In genomic region chr9:96619109-96619435, GRCh38 we compare ENCODE assay signal across 8 cellular contexts. TPM values are rescaled to one million over a fixed set of nuclear protein-coding genes. Genes with fewer than 3 reads are reported as not detected.
DNase-seq lines count a peak whose midpoint lies in the region; ATAC-seq and TF ChIP-seq lines count a peak whose summit lies in the region.

No MANE protein-coding gene starts in this region.

- no peak overlapping the region for H3K4me3 Mint-ChIP-seq in activated T-cell treated with anti-CD3 and anti-CD28 coated beads, Interleukin-2, amount 50 U/mL, for 24 hours
- H3K4me3 Mint-ChIP-seq in HFFc6, result no peak overlapping the region; the same call in 1 of the 2 replicates

- H3K27me3 ChIP-seq in lung (ENCODE audit: control insufficient read depth, insufficient read depth) (no peaks in the 10 kb centered on the region), upper lobe of right lung (no peaks in the 10 kb centered on the region)

- H3K36me3 Mint-ChIP-seq in activated T-cell treated with anti-CD3 and anti-CD28 coated beads, Interleukin-2, amount 50 U/mL, for 24 hours (ENCODE audit: low read depth), result no peaks in the 10 kb centered on the region
- no peaks in the 10 kb centered on the region for H3K36me3 Mint-ChIP-seq in HFFc6 (ENCODE audit: low read depth)

- H3K4me1 Mint-ChIP-seq in activated T-cell treated with anti-CD3 and anti-CD28 coated beads, Interleukin-2, amount 50 U/mL, for 24 hours (ENCODE audit: low read depth), result peaks cover 12% of the 10 kb centered on the region
- H3K4me1 Mint-ChIP-seq in HFFc6 (ENCODE audit: low read depth), result peaks cover 54% of the 10 kb centered on the region

- H3K9me3 ChIP-seq in lung (ENCODE audit: control insufficient read depth in 2 of 2, insufficient read depth in 1 of 2, low read length in 1 of 2) (no peaks in the 10 kb centered on the region), upper lobe of right lung (no peaks in the 10 kb centered on the region)

- H3K4me3 ChIP-seq in choroid plexus epithelial cell (ENCODE audit: low read depth, low read length) (peak overlapping the region; percentile 73), lung (peak overlapping the region; percentile 62), upper lobe of right lung (peak overlapping the region; percentile 62)

- ATAC-seq in lung (ENCODE audit: insufficient read depth, low FRiP score) (no peak), upper lobe of right lung (peak; percentile 3), GM21717 (IDR thresholded peaks at IDR 0.05; ENCODE audit: unreplicated experiment) (no peak)

- H3K27ac Mint-ChIP-seq in activated T-cell treated with anti-CD3 and anti-CD28 coated beads, Interleukin-2, amount 50 U/mL, for 24 hours, result no peak overlapping the region
- no peak overlapping the region for H3K27ac Mint-ChIP-seq in HFFc6

- DNase-seq in activated T-cell treated with anti-CD3 and anti-CD28 coated beads, Interleukin-2, amount 50 U/mL, for 24 hours, result peak; percentile 41
- DNase-seq in activated T-cell treated with anti-CD3 and anti-CD28 coated beads, Interleukin-2, amount 50 U/mL, for 48 hours, result no peak
- no peak for DNase-seq in choroid plexus epithelial cell (ENCODE audit: low read depth)
- no peak for DNase-seq in lung (ENCODE audit: low spot score)
- DNase-seq in upper lobe of right lung, result no peak
- DNase-seq in D341Med (ENCODE audit: low spot score), result no peak
- DNase-seq in HFFc6, result no peak

- no peaks in the 10 kb centered on the region for H3K36me3 ChIP-seq in lung (ENCODE audit: control insufficient read depth in 2 of 2, insufficient read depth in 2 of 2, low read length in 2 of 2)
- no peaks in the 10 kb centered on the region for H3K36me3 ChIP-seq in upper lobe of right lung

- TF ChIP-seq CTCF in choroid plexus epithelial cell (conservative IDR thresholded peaks at IDR 0.05; ENCODE audit: low read depth, low read length) (no peak), lung (IDR thresholded peaks at IDR 0.05; ENCODE audit: control extremely low read depth, extremely low read depth) (no peak), upper lobe of right lung (IDR thresholded peaks at IDR 0.05) (no peak), HFFc6 (IDR thresholded peaks at IDR 0.05) (no peak)

- peak overlapping the region in 1 of 2 donors; percentile 90 for H3K27ac ChIP-seq in lung (ENCODE audit: low read depth in 1 of 2, low read length in 1 of 2)
- H3K27ac ChIP-seq in upper lobe of right lung, result peak overlapping the region; percentile 63

- peaks cover 69% of the 10 kb centered on the region for H3K27me3 Mint-ChIP-seq in activated T-cell treated with anti-CD3 and anti-CD28 coated beads, Interleukin-2, amount 50 U/mL, for 24 hours
- no peaks in the 10 kb centered on the region; the same call in 1 of the 2 replicates for H3K27me3 Mint-ChIP-seq in HFFc6 (ENCODE audit: insufficient read depth)

- intact Hi-C loops in upper lobe of right lung (cut with DNase I), result no loop called here

- 1 to 3% methylated on average over 20 to 50 of the region's 50 CpGs for WGBS in lung, 2 donors

- H3K9me3 Mint-ChIP-seq in activated T-cell treated with anti-CD3 and anti-CD28 coated beads, Interleukin-2, amount 50 U/mL, for 24 hours, result no peaks in the 10 kb centered on the region
- H3K9me3 Mint-ChIP-seq in HFFc6, result no peaks in the 10 kb centered on the region

- H3K4me1 ChIP-seq in lung (ENCODE audit: control insufficient read depth in 2 of 2, insufficient read depth in 2 of 2, low read length in 2 of 2) (peaks cover 0 to 1% of the 10 kb centered on the region in 2 donors), upper lobe of right lung (peaks cover 7% of the 10 kb centered on the region)

RNA-seq across cellular contexts. Expression of gene CDC14B, which starts 0.6 kb away (rescaled TPM):
- total RNA-seq in lung, result 10 to 100 TPM; 11.5 to 29.8 TPM
- polyA plus RNA-seq in lung, result 1 to 10 TPM; 2.9 to 4.5 TPM
- 14.5 TPM for total RNA-seq in upper lobe of right lung
- 10 to 100 TPM; 10.7 to 14.9 (median 12.1) TPM for total RNA-seq in HFFc6 (2021; fragmentation: NEBNext Ultra II Directional; extraction: Animal tissue kit (Norgen Biotek cat#: 25700))

RNA-seq across cellular contexts. Expression of gene PRXL2C, which starts 36.0 kb away (rescaled TPM):
- total RNA-seq in lung (10 to 100 TPM; 12.8 to 25.3 TPM), upper lobe of right lung (25.6 TPM)
- polyA plus RNA-seq in lung, result 10 to 100 TPM; 10.2 to 13.6 TPM
- total RNA-seq in HFFc6 (2021; fragmentation: NEBNext Ultra II Directional; extraction: Animal tissue kit (Norgen Biotek cat#: 25700)), result 10 to 100 TPM; 16.3 to 19.7 (median 17.8) TPM
